In the genomic region with DNA sequence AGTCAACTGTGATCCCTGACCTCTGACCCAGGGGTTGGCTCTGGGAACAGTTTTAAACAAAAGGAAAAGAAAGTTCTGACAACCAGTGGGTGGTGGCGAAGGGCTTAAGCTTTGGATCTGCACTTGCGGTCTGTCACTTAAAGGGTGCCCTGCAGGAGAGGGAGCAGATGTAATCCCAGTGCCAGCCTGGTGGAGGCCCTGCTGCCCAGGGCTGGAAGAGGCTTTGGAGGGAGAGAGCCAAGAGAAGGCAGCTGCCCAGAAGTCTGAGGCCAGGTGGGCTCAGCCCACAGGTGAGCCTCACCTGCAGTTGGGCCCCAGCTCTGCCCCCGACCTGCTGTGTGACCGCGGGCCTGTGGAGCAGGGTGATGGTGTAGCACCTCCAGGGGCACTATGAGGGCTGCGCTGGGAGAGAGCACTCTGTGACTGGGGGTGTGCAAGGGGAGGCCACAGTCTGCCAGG, we compare ENCODE assay signal across 8 cellular contexts. TPM values are rescaled to one million over a fixed set of nuclear protein-coding genes. Genes with fewer than 3 reads are reported as not detected.
A peak's percentile ranks its signal among the peaks of the same experiment; 100 is the strongest.
DNase-seq lines count a peak whose midpoint lies in the region; ATAC-seq, FAIRE-seq and TF ChIP-seq lines count a peak whose summit lies in the region.

No MANE protein-coding gene starts in this region.

- H3K36me3 ChIP-seq in A673 (ENCODE audit: insufficient read depth, low read length, poor library complexity, severe bottlenecking) (peaks cover 43% of the 10 kb centered on the region), kidney (ENCODE audit: control insufficient read depth in 1 of 2, insufficient read depth in 2 of 2, low read length in 2 of 2) (peaks cover 2 to 6% of the 10 kb centered on the region in 2 donors), upper lobe of right lung (peaks cover 22% of the 10 kb centered on the region)

- CTCF ChIA-PET in A673 (lab: Charles Lee), result no interaction called here

- H3K9me3 ChIP-seq in A673 (ENCODE audit: low read depth, low read length, poor library complexity, severe bottlenecking), result no peaks in the 10 kb centered on the region
- no peaks in the 10 kb centered on the region for H3K9me3 ChIP-seq in kidney (ENCODE audit: control insufficient read depth in 1 of 2, low read length in 2 of 2)
- no peaks in the 10 kb centered on the region for H3K9me3 ChIP-seq in upper lobe of right lung

- no peaks in the 10 kb centered on the region for H3K36me3 Mint-ChIP-seq in activated naive CD8-positive, alpha-beta T cell

- H3K9ac ChIP-seq in kidney (ENCODE audit: low read length in 2 of 2), result no peak overlapping the region

- peaks cover 28% of the 10 kb centered on the region for H3K4me1 ChIP-seq in A673 (ENCODE audit: insufficient read depth, low read length, poor library complexity, severe bottlenecking)
- H3K4me1 ChIP-seq in kidney (ENCODE audit: control insufficient read depth in 1 of 2, insufficient read depth in 1 of 2, low read depth in 1 of 2, low read length in 2 of 2), result peaks cover 5 to 26% of the 10 kb centered on the region in 2 donors
- H3K4me1 ChIP-seq in upper lobe of right lung, result peaks cover 41% of the 10 kb centered on the region

- no peaks in the 10 kb centered on the region for H3K27me3 ChIP-seq in A673 (replicated peaks; ENCODE audit: insufficient read depth, low read depth, low read length, poor library complexity)
- no peaks in the 10 kb centered on the region for H3K27me3 ChIP-seq in upper lobe of right lung

- intact Hi-C loops in A673 (cut with micrococcal nuclease; ENCODE audit: unreplicated experiment) (no loop called here), kidney (cut with DNase I) (no loop called here), upper lobe of right lung (cut with DNase I) (no loop called here)

- peak overlapping the region; percentile 27 for H3K4me3 Mint-ChIP-seq in activated naive CD8-positive, alpha-beta T cell

- FAIRE-seq in kidney (lab: Jason Lieb, UNC), result no peak

- H3K4me3 ChIP-seq in A673 (ENCODE audit: low read depth, low read length, poor library complexity, severe bottlenecking) (no peak overlapping the region), kidney (ENCODE audit: low read length in 2 of 2) (no peak overlapping the region), upper lobe of right lung (no peak overlapping the region)

- no peaks in the 10 kb centered on the region for H3K9me3 Mint-ChIP-seq in activated naive CD8-positive, alpha-beta T cell (ENCODE audit: low read depth)

- H3K27ac Mint-ChIP-seq in activated naive CD8-positive, alpha-beta T cell, result peak overlapping the region; percentile 46

- peak overlapping the region; percentile 59 for H3K27ac ChIP-seq in A673 (ENCODE audit: low read depth, low read length, poor library complexity, severe bottlenecking)
- no peak overlapping the region for H3K27ac ChIP-seq in kidney (ENCODE audit: low read depth in 2 of 2, low read length in 2 of 2)
- no peak overlapping the region for H3K27ac ChIP-seq in upper lobe of right lung

- POLR2A ChIA-PET in A673 (lab: Charles Lee; ENCODE audit: low non-redundant PET), result no interaction called here

- DNase-seq in A673 (ENCODE audit: low spot score), result no peak
- DNase-seq in kidney, result peak; percentile 66
- no peak for DNase-seq in SW480 (ENCODE audit: low spot score)
- no peak for DNase-seq in upper lobe of right lung

- no TSS peak for BruUV-seq in A673 (replicated peaks; lab: Mats Ljungman, UMichigan)

- peaks cover 58% of the 10 kb centered on the region for H3K4me1 Mint-ChIP-seq in activated naive CD8-positive, alpha-beta T cell (ENCODE audit: low read depth)

- H3K27me3 Mint-ChIP-seq in activated naive CD8-positive, alpha-beta T cell, result no peaks in the 10 kb centered on the region

- no peak for ATAC-seq in HG02938 (IDR thresholded peaks at IDR 0.05; ENCODE audit: unreplicated experiment)
- no peak for ATAC-seq in activated CD4-positive, CD25-positive, alpha-beta regulatory T cell treated with anti-CD3 and anti-CD28 coated beads, Interleukin-2, amount 50 U/mL, for 24 hours
- ATAC-seq in upper lobe of right lung, result no peak

- TF ChIP-seq CTCF in A673 (conservative IDR thresholded peaks at IDR 0.05; ENCODE audit: low read depth, low read length), result 0 out of 2 replicates have a peak, but pooled peaks have one; percentile 20
- TF ChIP-seq CTCF in GM12872 (IDR thresholded peaks at IDR 0.05; ENCODE audit: insufficient read depth, low read depth, low read length), result peak; percentile 51
- TF ChIP-seq CTCF in kidney (IDR thresholded peaks at IDR 0.05; ENCODE audit: borderline replicate concordance, extremely low read depth, insufficient read depth), result no peak
- TF ChIP-seq CTCF in upper lobe of right lung (IDR thresholded peaks at IDR 0.05), result no peak

RNA-seq across cellular contexts. Expression of gene SH2B3, which starts 19.1 kb away (rescaled TPM):
- total RNA-seq in A673 (2021) (109 and 133 TPM in 2 replicates), kidney (35.0 TPM), upper lobe of right lung (47.1 TPM)
- polyA plus RNA-seq in kidney (ENCODE audit: insufficient read depth, low read depth, low replicate concordance), result 7.3 TPM

RNA-seq across cellular contexts. Expression of gene PHETA1, which starts 55.9 kb away (rescaled TPM):
- total RNA-seq in A673 (2021) (5.7 and 6.6 TPM in 2 replicates), kidney (19.0 TPM), upper lobe of right lung (25.3 TPM)
- polyA plus RNA-seq in kidney (ENCODE audit: insufficient read depth, low read depth, low replicate concordance), result 6.3 TPM

Comparison
In these comparisons a context has a peak if more than half of its experiments do, and no peak if none do; other contexts are left out.
1. CTCF ChIP-seq: peak in A673 (single experiment) and GM12872 (single experiment); none in kidney (single experiment) and upper lobe of right lung (single experiment).